In the genomic region with DNA sequence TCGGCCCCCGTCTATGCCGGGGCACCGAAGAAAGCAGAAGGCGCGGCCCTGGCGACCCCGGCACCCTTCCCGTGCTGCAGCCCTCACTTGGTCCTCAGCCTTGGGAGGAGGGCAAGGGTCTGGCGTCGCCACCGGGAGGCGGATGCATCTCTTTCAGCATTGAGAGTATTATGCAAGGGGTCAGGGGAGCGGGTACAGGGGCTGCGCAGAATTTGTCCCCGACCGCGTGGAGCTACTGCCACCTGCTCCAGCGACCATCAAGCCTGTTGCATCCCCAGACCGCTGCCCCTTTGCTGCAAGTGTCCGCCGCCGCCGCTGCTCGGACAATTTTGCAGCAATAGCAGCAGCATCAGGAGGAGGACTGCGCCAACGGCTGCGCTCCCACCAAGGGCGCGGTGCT, we compare ENCODE assay signal across 1 cellular context.
TF ChIP-seq lines count a peak whose summit lies in the region.

No MANE protein-coding gene starts in this region.

TF ChIP-seq in H1, 55 proteins besides CTCF, POLR2A, EP300 and RAD21:
- TF ChIP-seq SUZ12 (IDR thresholded peaks at IDR 0.05; ENCODE audit: low read length) = 0 out of 2 replicates have a peak, but pooled peaks have one; percentile 26
